ENCODE assay signal across 1 cellular context in genomic region chr17:49633250-49633649, GRCh38.
TF ChIP-seq lines count a peak whose summit lies in the region.

No MANE protein-coding gene starts in this region.

TF ChIP-seq in GM23338, 12 proteins besides CTCF, POLR2A, EP300 and RAD21 (continued from another document):
- TF ChIP-seq ETS1 (IDR thresholded peaks at IDR 0.05), result no peak
- TF ChIP-seq EZH2 (IDR thresholded peaks at IDR 0.05; ENCODE audit: low read depth, unreplicated experiment), result no peak
- TF ChIP-seq CREB1 (CRISPR knock-in tag; IDR thresholded peaks at IDR 0.05; ENCODE audit: low read depth), result no peak
- TF ChIP-seq REST (IDR thresholded peaks at IDR 0.05; ENCODE audit: unreplicated experiment), result no peak
- TF ChIP-seq ZNF462 (CRISPR knock-in tag; IDR thresholded peaks at IDR 0.05), result no peak
- TF ChIP-seq NANOG (IDR thresholded peaks at IDR 0.05; ENCODE audit: borderline replicate concordance), result no peak
